Comparison of ENCODE assay signal across 33 cellular contexts in the genomic region with DNA sequence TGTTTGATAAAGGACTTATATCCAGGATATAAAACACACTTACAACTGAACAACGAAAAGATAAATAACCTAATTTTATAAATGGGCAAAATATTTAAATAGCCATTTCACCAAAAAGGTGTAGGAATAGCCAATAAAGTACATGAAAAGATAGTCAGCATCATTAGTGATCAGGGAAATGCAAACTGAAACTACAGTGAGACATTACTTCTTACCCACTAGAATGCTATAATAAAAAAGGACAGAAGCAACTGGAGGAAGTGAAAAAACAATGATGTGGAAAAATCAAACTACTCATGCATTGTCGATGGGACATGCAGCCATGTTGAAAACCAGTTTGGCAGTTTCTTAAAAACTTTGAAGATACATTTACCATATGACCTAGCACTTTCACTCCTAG. TPM values are rescaled to one million over a fixed set of nuclear protein-coding genes. Genes with fewer than 3 reads are reported as not detected.
"Had no signal": no experiment of that assay in that cellular context is flagged by ENCODE, and none has a peak within 500 bp of the region (broad histone marks: within the 10 kb centered on the region; RNA-seq: fewer than 3 reads in every experiment).

No MANE protein-coding gene starts in this region.

- H3K4me1 ChIP-seq: gastrocnemius medialis, heart right ventricle, left lung, lower lobe of right lung had no signal

- DNase-seq: dermis blood vessel endothelial cell; dorsolateral prefrontal cortex; effector CD4-positive, alpha-beta T cell; effector memory CD8-positive, alpha-beta T cell; erythroblast; esophagus squamous epithelium; foreskin fibroblast; foreskin melanocyte; gastrocnemius medialis; glutamatergic neuron; head of caudate nucleus; heart right ventricle; hippocampal formation; left cardiac atrium; left lung; left ventricle myocardium superior; lower lobe of right lung; mesenchymal stem cell; mucosa of descending colon had no signal

- H3K36me3 ChIP-seq: esophagus squamous epithelium, gastrocnemius medialis, heart right ventricle, left lung, lower lobe of right lung had no signal

- H3K27ac Mint-ChIP-seq: effector memory CD8-positive, alpha-beta T cell; endodermal cell; mesothelial cell of epicardium had no signal

- H3K4me1 Mint-ChIP-seq: endodermal cell had no signal

- H3K27me3 ChIP-seq: dorsolateral prefrontal cortex, esophagus squamous epithelium, gastrocnemius medialis, heart right ventricle, left lung had no signal

- H3K4me3 Mint-ChIP-seq: effector memory CD8-positive, alpha-beta T cell; endodermal cell; mesothelial cell of epicardium had no signal

- H3K9me3 ChIP-seq: esophagus squamous epithelium, gastrocnemius medialis, heart right ventricle, left lung, lower lobe of right lung, mucosa of descending colon had no signal

- FAIRE-seq: endometrium, islet of Langerhans had no signal

- H3K4me3 ChIP-seq: coronary artery, dorsolateral prefrontal cortex, esophagus squamous epithelium, gastrocnemius medialis, heart right ventricle, left lung, lower lobe of right lung, mucosa of descending colon had no signal

- H3K9me3 Mint-ChIP-seq: endodermal cell, mesothelial cell of epicardium had no signal

- ATAC-seq: effector memory CD8-positive, alpha-beta T cell; esophagus mucosa; gastrocnemius medialis; heart right ventricle; left cardiac atrium; left lung; left ventricle myocardium superior; lower lobe of right lung; mucosa of descending colon had no signal

- H3K36me3 Mint-ChIP-seq: mesothelial cell of epicardium had no signal

- H3K27ac ChIP-seq: coronary artery, dorsolateral prefrontal cortex, epithelial cell of prostate, esophagus squamous epithelium, gastrocnemius medialis, heart right ventricle, left lung, lower lobe of right lung had no signal

RNA-seq across cellular contexts. Expression of gene HSD3B1, which starts 43.4 kb away (rescaled TPM):
- total RNA-seq: dermis blood vessel endothelial cell, dorsolateral prefrontal cortex, endodermal cell, esophagus mucosa, esophagus squamous epithelium, gastrocnemius medialis, glomerular endothelial cell, heart right ventricle, kidney epithelial cell, left cardiac atrium, left lung, left ventricle myocardium superior, lower lobe of right lung, lung microvascular endothelial cell, mesenteric fat pad, mesothelial cell of epicardium, myocyte had no signal
- polyA plus RNA-seq: heart right ventricle had no signal

RNA-seq across cellular contexts. Expression of gene HSD3B2, which starts 48.6 kb away (rescaled TPM):
- total RNA-seq: dermis blood vessel endothelial cell, endodermal cell, esophagus squamous epithelium, glomerular endothelial cell, heart right ventricle, kidney epithelial cell, left cardiac atrium, left lung, left ventricle myocardium superior, lower leg skin, lower lobe of right lung, lung microvascular endothelial cell, mesenteric fat pad, myocyte had no signal
- polyA plus RNA-seq: keratinocyte had no signal
